17 cellular contexts compared by ENCODE assay signal in genomic region chr11:70733327-70734325, GRCh38.
"Had no signal": no experiment of that assay in that cellular context is flagged by ENCODE, and none has a peak within 500 bp of the region (broad histone marks: within the 10 kb centered on the region; RNA-seq: fewer than 3 reads in every experiment).

No MANE protein-coding gene starts in this region.

- ATAC-seq: activated CD8-positive, alpha-beta memory T cell treated with anti-CD3 and anti-CD28 coated beads, Interleukin-2, amount 10 ng/mL, durations not matched to agents 7 days and 5 days; gastrocnemius medialis; mucosa of descending colon; natural killer cell; psoas muscle; right lobe of liver had no signal

- H3K4me3 Mint-ChIP-seq: activated CD4-positive, alpha-beta memory T cell treated with anti-CD3 and anti-CD28 coated beads for 36 hours; activated CD8-positive, alpha-beta memory T cell treated with anti-CD3 and anti-CD28 coated beads, Interleukin-2, amount 10 ng/mL, durations not matched to agents 7 days and 5 days; activated naive CD4-positive, alpha-beta T cell treated with anti-CD3 and anti-CD28 coated beads for 36 hours; endodermal cell; memory B cell; natural killer cell had no signal

- H3K4me1 ChIP-seq: gastrocnemius medialis, psoas muscle, right lobe of liver had no signal

- H3K4me1 Mint-ChIP-seq: activated CD8-positive, alpha-beta memory T cell treated with anti-CD3 and anti-CD28 coated beads, Interleukin-2, amount 10 ng/mL, durations not matched to agents 7 days and 5 days; endodermal cell; memory B cell; natural killer cell had no signal

- H3K27me3 ChIP-seq: dorsolateral prefrontal cortex, right lobe of liver had no signal

- H3K27ac Mint-ChIP-seq: activated CD4-positive, alpha-beta memory T cell treated with anti-CD3 and anti-CD28 coated beads for 36 hours; activated CD8-positive, alpha-beta memory T cell treated with anti-CD3 and anti-CD28 coated beads, Interleukin-2, amount 10 ng/mL, durations not matched to agents 7 days and 5 days; activated naive CD4-positive, alpha-beta T cell treated with anti-CD3 and anti-CD28 coated beads for 36 hours; activated T-helper 2 cell treated with anti-CD3 and anti-CD28 coated beads, Interferon-gamma antibody, Interleukin-2, Interleukin-4, amounts not matched to agents 10 μg/mL and 5 μg/mL and 100 μg/mL, durations not matched to agents 14 hours and 24 hours and 36 hours; endodermal cell; memory B cell; natural killer cell had no signal

- H3K9me3 Mint-ChIP-seq: activated CD4-positive, alpha-beta memory T cell treated with anti-CD3 and anti-CD28 coated beads for 36 hours; activated naive CD4-positive, alpha-beta T cell treated with anti-CD3 and anti-CD28 coated beads for 36 hours; activated T-helper 2 cell treated with anti-CD3 and anti-CD28 coated beads, Interferon-gamma antibody, Interleukin-2, Interleukin-4, amounts not matched to agents 10 μg/mL and 5 μg/mL and 100 μg/mL, durations not matched to agents 14 hours and 24 hours and 36 hours; endodermal cell; memory B cell; natural killer cell had no signal

- DNase-seq: activated CD4-positive, alpha-beta memory T cell treated with anti-CD3 and anti-CD28 coated beads for 36 hours; activated CD8-positive, alpha-beta memory T cell treated with anti-CD3 and anti-CD28 coated beads, Interleukin-2, amount 10 ng/mL, durations not matched to agents 7 days and 5 days; activated naive CD4-positive, alpha-beta T cell treated with anti-CD3 and anti-CD28 coated beads for 36 hours; activated T-cell treated with anti-CD3 and anti-CD28 coated beads, Interleukin-2, amount 50 U/mL, for 1 hour; endodermal cell; gastrocnemius medialis; natural killer cell; occipital lobe had no signal

- H3K36me3 ChIP-seq: gastrocnemius medialis, right lobe of liver, thoracic aorta had no signal

- H3K9me3 ChIP-seq: gastrocnemius medialis, mucosa of descending colon, psoas muscle, right lobe of liver, thoracic aorta had no signal

- H3K27ac ChIP-seq: dorsolateral prefrontal cortex, gastrocnemius medialis, psoas muscle, right lobe of liver, thoracic aorta, VCaP had no signal

- H3K27me3 Mint-ChIP-seq: activated CD4-positive, alpha-beta memory T cell treated with anti-CD3 and anti-CD28 coated beads for 36 hours; activated CD8-positive, alpha-beta memory T cell treated with anti-CD3 and anti-CD28 coated beads, Interleukin-2, amount 10 ng/mL, durations not matched to agents 7 days and 5 days had no signal

- H3K36me3 Mint-ChIP-seq: activated CD4-positive, alpha-beta memory T cell treated with anti-CD3 and anti-CD28 coated beads for 36 hours; activated CD8-positive, alpha-beta memory T cell treated with anti-CD3 and anti-CD28 coated beads, Interleukin-2, amount 10 ng/mL, durations not matched to agents 7 days and 5 days; memory B cell; natural killer cell had no signal

- H3K4me3 ChIP-seq: dorsolateral prefrontal cortex, gastrocnemius medialis, mucosa of descending colon, psoas muscle, right lobe of liver, smooth muscle cell, thoracic aorta had no signal
